8 cellular contexts compared by ENCODE assay signal in the genomic region with DNA sequence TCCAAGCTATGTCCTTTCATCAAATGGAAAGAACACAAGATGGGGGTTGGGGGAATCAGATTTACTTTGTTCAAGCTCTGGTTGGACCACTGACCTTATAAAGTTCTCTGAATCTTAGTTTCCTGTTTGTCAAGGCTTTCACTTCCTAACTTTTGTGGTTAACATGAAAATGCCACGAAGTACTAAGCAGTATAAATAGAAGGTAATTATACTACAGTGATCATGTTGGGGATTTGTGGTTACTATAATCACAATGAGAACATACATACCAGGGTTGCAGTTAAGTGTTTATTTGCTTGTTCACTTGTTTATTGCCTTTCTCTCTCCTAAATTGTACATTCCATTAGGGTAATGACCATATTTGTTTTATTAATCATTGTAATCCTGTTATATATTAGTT. TPM values are rescaled to one million over a fixed set of nuclear protein-coding genes. Genes with fewer than 3 reads are reported as not detected.
DNase-seq lines count a peak whose midpoint lies in the region; ATAC-seq and TF ChIP-seq lines count a peak whose summit lies in the region.

No MANE protein-coding gene starts in this region.

- H3K9me3 Mint-ChIP-seq in activated T-cell treated with anti-CD3 and anti-CD28 coated beads, Interleukin-2, amount 50 U/mL, for 4 hours: no peaks in the 10 kb centered on the region

- intact Hi-C loops in psoas muscle (cut with DNase I): no loop called here

- 15 to 54% (median 32%) methylated on average over 1 of the region's 1 CpG for WGBS in psoas muscle, 3 donors

- H3K27ac ChIP-seq in psoas muscle: no peak overlapping the region

- H3K4me3 ChIP-seq in kidney epithelial cell (ENCODE audit: low read depth, low read length) (no peak overlapping the region), psoas muscle (no peak overlapping the region)

- H3K9me3 ChIP-seq in psoas muscle: no peaks in the 10 kb centered on the region

- no peaks in the 10 kb centered on the region for H3K27me3 Mint-ChIP-seq in activated T-cell treated with anti-CD3 and anti-CD28 coated beads, Interleukin-2, amount 50 U/mL, for 4 hours (ENCODE audit: low read depth)

- no peaks in the 10 kb centered on the region for H3K36me3 ChIP-seq in kidney epithelial cell (ENCODE audit: control insufficient read depth, insufficient read depth, low read length)
- no peaks in the 10 kb centered on the region for H3K36me3 ChIP-seq in psoas muscle (ENCODE audit: insufficient read depth in 1 of 2, low read depth in 1 of 2)

- peaks cover 16% of the 10 kb centered on the region for H3K4me1 Mint-ChIP-seq in activated T-cell treated with anti-CD3 and anti-CD28 coated beads, Interleukin-2, amount 50 U/mL, for 4 hours (ENCODE audit: low read depth)

- H3K36me3 Mint-ChIP-seq in activated T-cell treated with anti-CD3 and anti-CD28 coated beads, Interleukin-2, amount 50 U/mL, for 4 hours (ENCODE audit: insufficient read depth): no peaks in the 10 kb centered on the region

- TF ChIP-seq CTCF in kidney epithelial cell (IDR thresholded peaks at IDR 0.05; ENCODE audit: insufficient read depth, low read length, poor library complexity, severe bottlenecking) (no peak), psoas muscle (IDR thresholded peaks at IDR 0.05) (no peak)

- peaks cover 8% of the 10 kb centered on the region for H3K4me1 ChIP-seq in psoas muscle

- ATAC-seq in GM18517 (IDR thresholded peaks at IDR 0.05; ENCODE audit: unreplicated experiment) (peak; percentile 95), HG02678 (IDR thresholded peaks at IDR 0.05; ENCODE audit: unreplicated experiment) (peak; percentile 87), psoas muscle (no peak)
- ATAC-seq in activated T-cell treated with anti-CD3 and anti-CD28 coated beads, Interleukin-2, amount 50 U/mL, for 4 hours: no peak

- DNase-seq in NOMO-1 (lab: John Stamatoyannopoulos, UW; ENCODE audit: unreplicated experiment in 2 of 2) (peak; percentile 64 to 95), kidney epithelial cell (ENCODE audit: low read depth) (peak; percentile 45), hippocampal formation (lab: John Stamatoyannopoulos, UW) (no peak), psoas muscle (no peak), NCI-H526 treated with DMSO at 0.1 percent for 48 hours (lab: John Stamatoyannopoulos, UW) (no peak)
- no peak for DNase-seq in activated T-cell treated with anti-CD3 and anti-CD28 coated beads, Interleukin-2, amount 50 U/mL, for 4 hours

- H3K4me3 Mint-ChIP-seq in activated T-cell treated with anti-CD3 and anti-CD28 coated beads, Interleukin-2, amount 50 U/mL, for 4 hours: no peak overlapping the region

- H3K27me3 ChIP-seq in kidney epithelial cell (ENCODE audit: control insufficient read depth, insufficient read depth, low read length) (no peaks in the 10 kb centered on the region), psoas muscle (ENCODE audit: insufficient read depth in 3 of 3, low read length in 2 of 3) (no peaks in the 10 kb centered on the region)

RNA-seq across cellular contexts. Expression of gene SPRY1, which starts 53.2 kb away (rescaled TPM):
- total RNA-seq in kidney epithelial cell: 4.8 and 9.1 TPM in 2 replicates
- total RNA-seq in psoas muscle: 100 to 1,000 TPM in 2 of 4 donors, 10 to 100 TPM in 2; 41.1 to 104 (median 96.9) TPM
- polyA plus RNA-seq in psoas muscle: 10 to 100 TPM; 19.2 to 24.6 (median 22.9) TPM
- 10 to 100 TPM; 31.8 to 65.2 (median 48.4) TPM for total RNA-seq in activated T-cell treated with anti-CD3 and anti-CD28 coated beads, Interleukin-2, amount 50 U/mL, for 4 hours

Comparison
In these comparisons a context has a peak if more than half of its experiments do, and no peak if none do; other contexts are left out.
1. ATAC-seq: peak in GM18517 (single experiment) and HG02678 (single experiment); none in psoas muscle (0 of 4) and activated T-cell treated with anti-CD3 and anti-CD28 coated beads, Interleukin-2, amount 50 U/mL, for 4 hours (0 of 2).
2. DNase-seq: peak in NOMO-1 (2 of 2) and kidney epithelial cell (single experiment); none in hippocampal formation (0 of 2), psoas muscle (0 of 2), NCI-H526 treated with DMSO at 0.1 percent for 48 hours (single experiment) and activated T-cell treated with anti-CD3 and anti-CD28 coated beads, Interleukin-2, amount 50 U/mL, for 4 hours (single experiment).